1 cellular context compared by ENCODE assay signal in genomic region chr1:55426619-55427018, GRCh38.
TF ChIP-seq lines count a peak whose summit lies in the region.

No MANE protein-coding gene starts in this region.

TF ChIP-seq in IMR-90, 13 proteins besides CTCF, POLR2A, EP300 and RAD21 (continued from another document):
- TF ChIP-seq USF2 (IDR thresholded peaks at IDR 0.05; ENCODE audit: low read depth, low read length), result no peak
- TF ChIP-seq MAZ (IDR thresholded peaks at IDR 0.05; ENCODE audit: borderline replicate concordance, low read depth, low read length), result no peak
- no peak for TF ChIP-seq CHD1 (IDR thresholded peaks at IDR 0.05; ENCODE audit: low read depth, low read length)
